Comparison of ENCODE assay signal across 8 cellular contexts in genomic region chr1:1631793-1632420, GRCh38. TPM values are rescaled to one million over a fixed set of nuclear protein-coding genes. Genes with fewer than 3 reads are reported as not detected.
A peak's percentile ranks its signal among the peaks of the same experiment; 100 is the strongest.
DNase-seq lines count a peak whose midpoint lies in the region; ATAC-seq, FAIRE-seq and TF ChIP-seq lines count a peak whose summit lies in the region.

TSS of gene MMP23B (plus strand) at chr1:1632173. CDS start at chr1:1632219, 46 bp downstream.

- no peaks in the 10 kb centered on the region for H3K27me3 ChIP-seq in DND-41 (ENCODE audit: insufficient read depth, low read length, poor library complexity)
- H3K27me3 ChIP-seq in NT2/D1 (ENCODE audit: insufficient read depth, insufficient read length) = no peaks in the 10 kb centered on the region

- intact Hi-C loops in left cardiac atrium (cut with DNase I) (no loop called here), posterior vena cava (cut with DNase I) (no loop called here)

- H4K20me1 ChIP-seq in DND-41 (ENCODE audit: insufficient read depth, low read length) = no peaks in the 10 kb centered on the region; the same call in 1 of the 2 replicates

- no peak within 1 kb of the TSS for H2AFZ ChIP-seq in DND-41 (ENCODE audit: low read depth, low read length)

- H3K79me2 ChIP-seq in DND-41 (ENCODE audit: insufficient read depth, low read length) = no peaks in the 10 kb centered on the region

- TF ChIP-seq CTCF in DND-41 (IDR thresholded peaks at IDR 0.05; ENCODE audit: borderline replicate concordance, extremely low read depth, low read length, poor library complexity, severe bottlenecking) = no peak

- H3K4me1 ChIP-seq in DND-41 (ENCODE audit: insufficient read depth, low read length) (peaks cover 15% of the 10 kb centered on the region), NT2/D1 (ENCODE audit: insufficient read depth, insufficient read length) (no peaks in the 10 kb centered on the region)

- H3K4me3 ChIP-seq in DND-41 (ENCODE audit: low read depth in 1 of 2, low read length in 2 of 2) (peak within 1 kb of the TSS in 1 of 2 experiments; percentile 56; a peak in 1 of 4 replicates), NT2/D1 (ENCODE audit: insufficient read length, low read depth) (peak within 1 kb of the TSS; percentile 47)

- DNase-seq in DND-41 = no peak
- no peak for DNase-seq in NT2/D1 (ENCODE audit: low read depth, low spot score)
- peak; percentile 38 for DNase-seq in left cardiac atrium
- peak; percentile 81 for DNase-seq in posterior vena cava (ENCODE audit: low spot score)
- no peak for DNase-seq in AG08395 (ENCODE audit: low spot score)
- no peak for DNase-seq in C1 segment of cervical spinal cord (lab: John Stamatoyannopoulos, UW)
- no peak for DNase-seq in H54 (ENCODE audit: insufficient read length, low spot score)

- TF ChIP-seq POLR2A in H54 (IDR thresholded peaks at IDR 0.05; ENCODE audit: low read depth, low read length) = no peak

- H3K4me2 ChIP-seq in DND-41 (ENCODE audit: insufficient read depth, low read length) = peak within 1 kb of the TSS; percentile 79

- H3K9me3 ChIP-seq in DND-41 (ENCODE audit: insufficient read depth, low read length, severe bottlenecking) (no peaks in the 10 kb centered on the region), NT2/D1 (ENCODE audit: insufficient read depth, low read length) (no peaks in the 10 kb centered on the region)

- no peak within 1 kb of the TSS for H3K27ac ChIP-seq in DND-41 (ENCODE audit: low read length)

- ATAC-seq in DND-41 (ENCODE audit: insufficient read depth, low read depth) (no peak), left cardiac atrium (peak; percentile 9 to 13), GM19463 (IDR thresholded peaks at IDR 0.05; ENCODE audit: unreplicated experiment) (no peak)

- H3K36me3 ChIP-seq in DND-41 (ENCODE audit: insufficient read depth, low read length) (peaks cover 6% of the 10 kb centered on the region), NT2/D1 (ENCODE audit: insufficient read depth, insufficient read length, low read length) (peaks cover 21% of the 10 kb centered on the region)

- H3K9ac ChIP-seq in DND-41 (ENCODE audit: low read depth, low read length) = peak within 1 kb of the TSS; percentile 82; the same call in 1 of the 2 replicates
- peak within 1 kb of the TSS; percentile 64 for H3K9ac ChIP-seq in NT2/D1 (ENCODE audit: insufficient read length, low read depth)

- FAIRE-seq in H54 (lab: Jason Lieb, UNC) = no peak

RNA-seq across cellular contexts. Expression of gene MMP23B, which starts in this region (rescaled TPM):
- 10 to 100 TPM in 1 of 2 donors, 1 to 10 TPM in 1; 9.5 to 11.0 TPM for total RNA-seq in left cardiac atrium
- total RNA-seq in posterior vena cava = 10 to 100 TPM; 36.1 to 78.5 TPM

Comparison
In these comparisons a context has a peak if more than half of its experiments do, and no peak if none do; other contexts are left out.
1. ATAC-seq: peak in left cardiac atrium (2 of 2); none in DND-41 (single experiment) and GM19463 (single experiment).
2. DNase-seq: peak in left cardiac atrium (single experiment) and posterior vena cava (single experiment); none in DND-41 (single experiment), NT2/D1 (single experiment), AG08395 (single experiment), C1 segment of cervical spinal cord (0 of 14) and H54 (single experiment).